15 cellular contexts compared by ENCODE assay signal in the genomic region with DNA sequence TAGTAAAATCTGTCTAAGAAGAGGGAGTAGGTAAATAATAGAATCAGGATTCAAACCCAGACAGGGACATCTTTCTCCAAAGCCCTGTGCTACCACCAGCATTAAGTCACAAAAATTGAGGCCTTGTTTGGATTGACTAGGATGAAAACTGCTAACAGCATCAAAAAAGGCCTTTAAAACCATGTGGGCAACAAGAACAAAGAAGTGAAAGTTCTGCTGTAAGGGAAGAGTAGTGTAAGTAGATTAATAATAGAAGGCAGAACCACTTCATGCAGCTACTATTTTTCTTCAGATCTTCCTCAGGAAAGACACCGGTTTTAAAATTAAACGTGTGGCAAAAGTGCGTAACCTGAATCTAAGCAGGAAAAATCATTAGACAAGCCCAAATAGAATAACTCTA. TPM values are rescaled to one million over a fixed set of nuclear protein-coding genes. Genes with fewer than 3 reads are reported as not detected.
A peak's percentile ranks its signal among the peaks of the same experiment; 100 is the strongest.
DNase-seq lines count a peak whose midpoint lies in the region; ATAC-seq and TF ChIP-seq lines count a peak whose summit lies in the region.
"Had no signal": no experiment of that assay in that cellular context is flagged by ENCODE, and none has a peak within 500 bp of the region (broad histone marks: within the 10 kb centered on the region; RNA-seq: fewer than 3 reads in every experiment).

No MANE protein-coding gene starts in this region.

- intact Hi-C loops in dendritic cell treated with granulocyte-macrophage colony-stimulating factor and Interleukin-4, amounts not matched to agents 40 ng/mL and 50 ng/mL, for 4 days (cut with micrococcal nuclease), result no loop called here
- intact Hi-C loops in spleen (cut with DNase I; ENCODE audit: low total_unique reads), result no loop called here
- intact Hi-C loops in body of pancreas (cut with DNase I), result no loop called here

- H3K4me3 ChIP-seq in spleen (no peak overlapping the region), body of pancreas (no peak overlapping the region)

- peaks cover 23% of the 10 kb centered on the region for H3K4me1 Mint-ChIP-seq in dendritic cell treated with granulocyte-macrophage colony-stimulating factor and Interleukin-4, amounts not matched to agents 40 ng/mL and 50 ng/mL, for 4 days (ENCODE audit: low read depth)

- no peak for TF ChIP-seq POLR2A in spleen (IDR thresholded peaks at IDR 0.05)
- TF ChIP-seq POLR2A in body of pancreas (IDR thresholded peaks at IDR 0.05), result no peak

- ATAC-seq in body of pancreas, result no peak
- no peak for ATAC-seq in HG03045 (IDR thresholded peaks at IDR 0.05; ENCODE audit: unreplicated experiment)

- H3K9me3 ChIP-seq in spleen (peaks cover 0 to 7% (median 0%) of the 10 kb centered on the region in 8 donors), body of pancreas (no peaks in the 10 kb centered on the region)

- H3K9me3 Mint-ChIP-seq in dendritic cell treated with granulocyte-macrophage colony-stimulating factor and Interleukin-4, amounts not matched to agents 40 ng/mL and 50 ng/mL, for 4 days, result peaks cover 13% of the 10 kb centered on the region

- peak overlapping the region; percentile 80 for H3K27ac Mint-ChIP-seq in dendritic cell treated with granulocyte-macrophage colony-stimulating factor and Interleukin-4, amounts not matched to agents 40 ng/mL and 50 ng/mL, for 4 days

- H3K36me3 ChIP-seq in spleen (no peaks in the 10 kb centered on the region), body of pancreas (replicated peaks in 1 of 2; ENCODE audit: insufficient read depth in 1 of 2, low read depth in 2 of 2) (no peaks in the 10 kb centered on the region)

- TF ChIP-seq CTCF in spleen (IDR thresholded peaks at IDR 0.05 in 8 of 11, conservative IDR thresholded peaks at IDR 0.05 in 3 of 11) (no peak), body of pancreas (IDR thresholded peaks at IDR 0.05) (no peak)

- H3K27me3 ChIP-seq in spleen (replicated peaks in 1 of 7) (no peaks in the 10 kb centered on the region), body of pancreas (no peaks in the 10 kb centered on the region)

- peaks cover 10% of the 10 kb centered on the region for H3K27me3 Mint-ChIP-seq in dendritic cell treated with granulocyte-macrophage colony-stimulating factor and Interleukin-4, amounts not matched to agents 40 ng/mL and 50 ng/mL, for 4 days

- H3K4me3 Mint-ChIP-seq in dendritic cell treated with granulocyte-macrophage colony-stimulating factor and Interleukin-4, amounts not matched to agents 40 ng/mL and 50 ng/mL, for 4 days, result peak overlapping the region; percentile 7

- no peak overlapping the region for H3K27ac ChIP-seq in spleen
- no peak overlapping the region for H3K27ac ChIP-seq in body of pancreas
- H3K27ac ChIP-seq: 22Rv1, C4-2B had no signal

- no peaks in the 10 kb centered on the region for H3K36me3 Mint-ChIP-seq in dendritic cell treated with granulocyte-macrophage colony-stimulating factor and Interleukin-4, amounts not matched to agents 40 ng/mL and 50 ng/mL, for 4 days (ENCODE audit: low read depth)

- no peaks in the 10 kb centered on the region for H3K4me1 ChIP-seq in spleen
- no peaks in the 10 kb centered on the region for H3K4me1 ChIP-seq in body of pancreas

- 56 to 75% (median 69%) methylated on average over 3 of the region's 3 CpGs for WGBS in spleen, 5 donors
- WGBS in body of pancreas, 2 donors, result 47 to 59% methylated on average over 3 of the region's 3 CpGs

- peak; percentile 30 for DNase-seq in SIG-M5 treated with dmso at 0.1 percent for 504 hours (lab: John Stamatoyannopoulos, UW; ENCODE audit: unreplicated experiment)
- no peak for DNase-seq in SIG-M5 (lab: John Stamatoyannopoulos, UW)
- peak; percentile 13 to 79 for DNase-seq in NOMO-1 (lab: John Stamatoyannopoulos, UW; ENCODE audit: unreplicated experiment in 2 of 2)
- DNase-seq in spleen, result no peak
- DNase-seq in body of pancreas, result no peak
- no peak for DNase-seq in NAMALWA (ENCODE audit: low spot score)
- DNase-seq: NCI-H187 treated with DMSO at 0.1 percent for 48 hours, NCI-H2171, NCI-H774 had no signal

RNA-seq across cellular contexts. Expression of gene KBTBD12, which starts 15.3 kb away (rescaled TPM):
- total RNA-seq in spleen (under 1 TPM in 4 of 7 donors, not detected in 3; 0.06 to 0.51 (median 0.17) TPM), body of pancreas (1 to 10 TPM; 2.0 to 3.4 TPM)
- polyA plus RNA-seq in spleen, result under 1 TPM in 2 of 3 donors, not detected in 1; 0.03 to 0.05 TPM
- total RNA-seq: NCI-H460, OCI-LY7 had no signal

Comparison
In these comparisons a context has a peak if more than half of its experiments do, and no peak if none do; other contexts are left out.
1. DNase-seq: peak in SIG-M5 treated with dmso at 0.1 percent for 504 hours (single experiment) and NOMO-1 (2 of 2); none in SIG-M5 (single experiment), spleen (single experiment), body of pancreas (0 of 4) and NAMALWA (single experiment).